ENCODE assay signal across 1 cellular context in the genomic region with DNA sequence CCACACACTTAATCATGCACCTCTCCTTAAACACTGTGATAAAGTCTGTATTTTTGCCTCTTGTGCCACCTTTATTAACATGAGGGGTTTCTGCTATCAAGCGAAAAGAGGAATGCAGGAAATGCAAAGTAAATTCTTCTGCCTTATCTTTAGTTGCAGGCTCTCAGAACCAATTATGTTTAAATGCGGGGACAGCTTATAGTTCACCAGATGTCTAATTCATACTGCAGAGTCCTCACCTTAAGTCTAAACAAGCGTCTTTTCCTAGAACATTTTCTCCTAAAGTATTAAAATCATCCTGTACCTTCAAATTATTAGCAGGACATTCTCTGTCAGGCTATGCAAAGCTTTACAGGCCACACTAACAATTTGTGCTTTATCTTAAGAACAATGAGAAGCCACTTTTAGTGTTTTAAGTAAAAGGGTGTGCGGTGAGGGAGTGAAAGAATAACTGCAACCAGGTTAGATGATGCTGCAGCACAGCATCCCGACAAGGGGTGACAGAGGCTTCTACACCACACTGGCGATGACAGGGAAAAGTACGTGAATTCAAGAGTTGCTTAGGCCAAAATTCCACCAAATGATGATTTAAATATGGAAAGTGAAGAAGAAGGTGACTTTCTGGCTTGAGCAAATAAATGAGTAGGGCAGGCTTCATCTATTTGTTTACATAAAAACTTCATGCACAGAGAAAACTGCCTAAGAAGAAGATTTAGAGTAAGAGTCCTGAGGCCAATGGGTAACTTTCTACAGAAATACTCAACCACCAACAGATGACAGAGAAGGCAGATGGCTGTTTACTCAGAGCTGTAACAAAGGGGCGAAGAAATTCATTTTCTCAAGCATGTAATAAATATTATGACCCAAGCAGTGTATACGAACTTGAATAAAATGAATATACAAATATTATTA.
TF ChIP-seq lines count a peak whose summit lies in the region.

No MANE protein-coding gene starts in this region.

TF ChIP-seq in K562, 482 proteins besides CTCF, POLR2A, EP300 and RAD21 (continued from another document and continues in another):
- TF ChIP-seq, protein P1, sequence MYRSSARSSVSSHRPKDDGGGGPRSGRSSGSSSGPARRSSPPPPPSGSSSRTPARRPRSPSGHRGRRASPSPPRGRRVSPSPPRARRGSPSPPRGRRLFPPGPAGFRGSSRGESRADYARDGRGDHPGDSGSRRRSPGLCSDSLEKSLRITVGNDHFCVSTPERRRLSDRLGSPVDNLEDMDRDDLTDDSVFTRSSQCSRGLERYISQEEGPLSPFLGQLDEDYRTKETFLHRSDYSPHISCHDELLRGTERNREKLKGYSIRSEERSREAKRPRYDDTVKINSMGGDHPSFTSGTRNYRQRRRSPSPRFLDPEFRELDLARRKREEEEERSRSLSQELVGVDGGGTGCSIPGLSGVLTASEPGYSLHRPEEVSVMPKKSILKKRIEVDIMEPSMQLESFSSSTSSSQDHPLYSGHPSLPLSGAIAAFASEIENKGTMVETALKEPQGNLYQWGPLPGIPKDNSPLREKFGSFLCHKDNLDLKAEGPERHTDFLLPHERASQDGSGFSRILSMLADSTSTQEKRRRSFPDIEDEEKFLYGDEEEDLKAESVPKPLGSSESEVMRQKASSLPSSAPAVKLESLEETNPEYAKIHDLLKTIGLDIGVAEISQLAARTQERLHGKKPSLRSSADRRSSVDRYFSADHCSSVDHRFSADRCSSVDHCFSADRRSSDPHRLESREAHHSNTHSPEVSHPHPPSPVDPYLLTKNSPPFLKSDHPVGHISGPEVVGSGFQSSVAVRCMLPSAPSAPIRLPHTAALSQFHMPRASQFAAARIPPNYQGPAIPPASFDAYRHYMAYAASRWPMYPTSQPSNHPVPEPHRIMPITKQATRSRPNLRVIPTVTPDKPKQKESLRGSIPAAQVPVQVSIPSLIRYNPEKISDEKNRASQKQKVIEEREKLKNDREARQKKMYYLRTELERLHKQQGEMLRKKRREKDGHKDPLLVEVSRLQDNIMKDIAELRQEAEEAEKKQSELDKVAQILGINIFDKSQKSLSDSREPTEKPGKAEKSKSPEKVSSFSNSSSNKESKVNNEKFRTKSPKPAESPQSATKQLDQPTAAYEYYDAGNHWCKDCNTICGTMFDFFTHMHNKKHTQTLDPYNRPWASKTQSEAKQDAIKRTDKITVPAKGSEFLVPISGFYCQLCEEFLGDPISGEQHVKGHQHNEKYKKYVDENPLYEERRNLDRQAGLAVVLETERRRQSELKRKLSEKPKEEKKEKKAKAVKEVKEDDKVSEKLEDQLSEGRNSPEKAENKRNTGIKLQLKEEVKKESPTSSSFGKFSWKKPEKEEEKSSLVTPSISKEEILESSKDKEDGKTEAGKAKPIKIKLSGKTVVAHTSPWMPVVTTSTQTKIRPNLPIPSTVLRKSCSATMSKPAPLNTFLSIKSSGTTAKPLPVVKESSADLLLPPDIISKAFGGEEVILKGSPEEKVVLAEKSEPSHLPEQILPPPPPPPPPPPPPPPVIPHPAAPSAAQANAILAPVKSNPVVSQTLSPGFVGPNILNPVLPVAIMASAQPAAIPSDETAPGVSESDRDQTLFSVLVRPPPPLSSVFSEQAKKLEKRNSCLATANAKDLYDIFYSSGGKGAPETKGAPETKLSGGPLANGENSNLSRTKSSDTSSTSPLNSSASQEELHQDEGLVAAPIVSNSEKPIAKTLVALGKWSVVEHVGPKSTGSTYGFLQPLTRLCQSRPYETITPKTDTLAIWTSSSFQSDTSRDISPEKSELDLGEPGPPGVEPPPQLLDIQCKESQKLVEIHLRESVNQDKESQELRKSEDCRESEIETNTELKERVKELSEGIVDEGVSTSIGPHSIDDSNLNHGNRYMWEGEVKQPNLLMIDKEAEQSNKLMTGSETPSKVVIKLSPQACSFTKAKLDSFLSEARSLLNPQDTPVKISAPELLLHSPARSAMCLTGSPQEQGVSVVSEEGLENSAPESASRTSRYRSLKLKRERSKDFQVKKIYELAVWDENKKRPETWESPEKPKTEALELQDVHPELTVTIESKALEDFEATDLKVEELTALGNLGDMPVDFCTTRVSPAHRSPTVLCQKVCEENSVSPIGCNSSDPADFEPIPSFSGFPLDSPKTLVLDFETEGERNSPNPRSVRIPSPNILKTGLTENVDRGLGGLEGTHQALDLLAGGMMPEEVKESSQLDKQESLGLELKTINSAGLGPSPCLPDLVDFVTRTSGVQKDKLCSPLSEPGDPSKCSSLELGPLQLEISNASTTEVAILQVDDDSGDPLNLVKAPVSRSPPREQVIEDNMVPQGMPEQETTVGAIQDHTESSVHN (IDR thresholded peaks at IDR 0.05; ENCODE audit: borderline replicate concordance in 1 of 2, low read depth in 1 of 2) = no peak; a peak in 1 of 4 replicates
- no peak for TF ChIP-seq ZNF766 (CRISPR knock-in tag; conservative IDR thresholded peaks at IDR 0.05)
- peak; percentile 75 for TF ChIP-seq MEIS2 (IDR thresholded peaks at IDR 0.05; ENCODE audit: partially characterized antibody)
- TF ChIP-seq, protein P2, sequence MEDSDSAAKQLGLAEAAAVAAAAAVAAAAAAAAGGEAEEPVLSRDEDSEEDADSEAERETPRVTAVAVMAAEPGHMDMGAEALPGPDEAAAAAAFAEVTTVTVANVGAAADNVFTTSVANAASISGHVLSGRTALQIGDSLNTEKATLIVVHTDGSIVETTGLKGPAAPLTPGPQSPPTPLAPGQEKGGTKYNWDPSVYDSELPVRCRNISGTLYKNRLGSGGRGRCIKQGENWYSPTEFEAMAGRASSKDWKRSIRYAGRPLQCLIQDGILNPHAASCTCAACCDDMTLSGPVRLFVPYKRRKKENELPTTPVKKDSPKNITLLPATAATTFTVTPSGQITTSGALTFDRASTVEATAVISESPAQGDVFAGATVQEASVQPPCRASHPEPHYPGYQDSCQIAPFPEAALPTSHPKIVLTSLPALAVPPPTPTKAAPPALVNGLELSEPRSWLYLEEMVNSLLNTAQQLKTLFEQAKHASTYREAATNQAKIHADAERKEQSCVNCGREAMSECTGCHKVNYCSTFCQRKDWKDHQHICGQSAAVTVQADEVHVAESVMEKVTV (CRISPR knock-in tag; IDR thresholded peaks at IDR 0.05) = no peak
- TF ChIP-seq RBM15 (IDR thresholded peaks at IDR 0.05; ENCODE audit: insufficient read depth, low read length) = no peak
- peak; percentile 80 for TF ChIP-seq NFIC (IDR thresholded peaks at IDR 0.05)
- TF ChIP-seq, protein P3, sequence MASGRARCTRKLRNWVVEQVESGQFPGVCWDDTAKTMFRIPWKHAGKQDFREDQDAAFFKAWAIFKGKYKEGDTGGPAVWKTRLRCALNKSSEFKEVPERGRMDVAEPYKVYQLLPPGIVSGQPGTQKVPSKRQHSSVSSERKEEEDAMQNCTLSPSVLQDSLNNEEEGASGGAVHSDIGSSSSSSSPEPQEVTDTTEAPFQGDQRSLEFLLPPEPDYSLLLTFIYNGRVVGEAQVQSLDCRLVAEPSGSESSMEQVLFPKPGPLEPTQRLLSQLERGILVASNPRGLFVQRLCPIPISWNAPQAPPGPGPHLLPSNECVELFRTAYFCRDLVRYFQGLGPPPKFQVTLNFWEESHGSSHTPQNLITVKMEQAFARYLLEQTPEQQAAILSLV (tag; IDR thresholded peaks at IDR 0.05) = no peak
- TF ChIP-seq CHD1 (IDR thresholded peaks at IDR 0.05; ENCODE audit: low read length) = no peak
- no peak for TF ChIP-seq MECOM (CRISPR knock-in tag; IDR thresholded peaks at IDR 0.05)
- TF ChIP-seq ZNF347 (CRISPR knock-in tag; IDR thresholded peaks at IDR 0.05; ENCODE audit: low read depth) = no peak
- no peak for TF ChIP-seq ZNF445 (CRISPR knock-in tag; IDR thresholded peaks at IDR 0.05; ENCODE audit: low read depth)
- TF ChIP-seq TCF7L2 (IDR thresholded peaks at IDR 0.05; ENCODE audit: low read depth, low read length) = no peak
- TF ChIP-seq U2AF2 (optimal IDR thresholded peaks at IDR 0.05; ENCODE audit: low read depth, low read length) = no peak
- TF ChIP-seq, protein P4, sequence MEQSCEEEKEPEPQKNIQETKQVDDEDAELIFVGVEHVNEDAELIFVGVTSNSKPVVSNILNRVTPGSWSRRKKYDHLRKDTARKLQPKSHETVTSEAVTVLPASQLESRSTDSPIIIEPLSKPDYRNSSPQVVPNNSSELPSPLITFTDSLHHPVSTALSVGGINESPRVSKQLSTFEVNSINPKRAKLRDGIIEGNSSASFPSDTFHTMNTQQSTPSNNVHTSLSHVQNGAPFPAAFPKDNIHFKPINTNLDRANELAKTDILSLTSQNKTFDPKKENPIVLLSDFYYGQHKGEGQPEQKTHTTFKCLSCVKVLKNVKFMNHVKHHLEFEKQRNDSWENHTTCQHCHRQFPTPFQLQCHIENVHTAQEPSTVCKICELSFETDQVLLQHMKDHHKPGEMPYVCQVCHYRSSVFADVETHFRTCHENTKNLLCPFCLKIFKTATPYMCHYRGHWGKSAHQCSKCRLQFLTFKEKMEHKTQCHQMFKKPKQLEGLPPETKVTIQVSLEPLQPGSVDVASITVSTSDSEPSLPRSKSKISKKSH (CRISPR knock-in tag; IDR thresholded peaks at IDR 0.05) = no peak
- TF ChIP-seq ZKSCAN3 (CRISPR knock-in tag; IDR thresholded peaks at IDR 0.05) = no peak
- TF ChIP-seq RBM22 (IDR thresholded peaks at IDR 0.05; ENCODE audit: low read depth, low read length, poor library complexity, severe bottlenecking) = no peak
- TF ChIP-seq, protein P5, sequence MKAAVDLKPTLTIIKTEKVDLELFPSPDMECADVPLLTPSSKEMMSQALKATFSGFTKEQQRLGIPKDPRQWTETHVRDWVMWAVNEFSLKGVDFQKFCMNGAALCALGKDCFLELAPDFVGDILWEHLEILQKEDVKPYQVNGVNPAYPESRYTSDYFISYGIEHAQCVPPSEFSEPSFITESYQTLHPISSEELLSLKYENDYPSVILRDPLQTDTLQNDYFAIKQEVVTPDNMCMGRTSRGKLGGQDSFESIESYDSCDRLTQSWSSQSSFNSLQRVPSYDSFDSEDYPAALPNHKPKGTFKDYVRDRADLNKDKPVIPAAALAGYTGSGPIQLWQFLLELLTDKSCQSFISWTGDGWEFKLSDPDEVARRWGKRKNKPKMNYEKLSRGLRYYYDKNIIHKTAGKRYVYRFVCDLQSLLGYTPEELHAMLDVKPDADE (conservative IDR thresholded peaks at IDR 0.05; ENCODE audit: control insufficient read depth, low read depth, low read length) = no peak
- TF ChIP-seq, protein P6, sequence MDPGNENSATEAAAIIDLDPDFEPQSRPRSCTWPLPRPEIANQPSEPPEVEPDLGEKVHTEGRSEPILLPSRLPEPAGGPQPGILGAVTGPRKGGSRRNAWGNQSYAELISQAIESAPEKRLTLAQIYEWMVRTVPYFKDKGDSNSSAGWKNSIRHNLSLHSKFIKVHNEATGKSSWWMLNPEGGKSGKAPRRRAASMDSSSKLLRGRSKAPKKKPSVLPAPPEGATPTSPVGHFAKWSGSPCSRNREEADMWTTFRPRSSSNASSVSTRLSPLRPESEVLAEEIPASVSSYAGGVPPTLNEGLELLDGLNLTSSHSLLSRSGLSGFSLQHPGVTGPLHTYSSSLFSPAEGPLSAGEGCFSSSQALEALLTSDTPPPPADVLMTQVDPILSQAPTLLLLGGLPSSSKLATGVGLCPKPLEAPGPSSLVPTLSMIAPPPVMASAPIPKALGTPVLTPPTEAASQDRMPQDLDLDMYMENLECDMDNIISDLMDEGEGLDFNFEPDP (CRISPR knock-in tag; IDR thresholded peaks at IDR 0.05) = no peak
- TF ChIP-seq BRD9 (IDR thresholded peaks at IDR 0.05; ENCODE audit: low read depth, partially characterized antibody) = no peak
- no peak for TF ChIP-seq STAT5B (CRISPR knock-in tag; IDR thresholded peaks at IDR 0.05)
- TF ChIP-seq SRSF7 (optimal IDR thresholded peaks at IDR 0.05; ENCODE audit: low read depth, low read length) = no peak
- TF ChIP-seq, protein P7, sequence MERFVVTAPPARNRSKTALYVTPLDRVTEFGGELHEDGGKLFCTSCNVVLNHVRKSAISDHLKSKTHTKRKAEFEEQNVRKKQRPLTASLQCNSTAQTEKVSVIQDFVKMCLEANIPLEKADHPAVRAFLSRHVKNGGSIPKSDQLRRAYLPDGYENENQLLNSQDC (CRISPR knock-in tag; IDR thresholded peaks at IDR 0.05) = no peak
- TF ChIP-seq PTRF (tag; IDR thresholded peaks at IDR 0.05) = no peak
- TF ChIP-seq HIVEP1 (CRISPR knock-in tag; IDR thresholded peaks at IDR 0.05) = no peak
- TF ChIP-seq TAL1 (IDR thresholded peaks at IDR 0.05) = peak; percentile 93
- TF ChIP-seq, protein P8, sequence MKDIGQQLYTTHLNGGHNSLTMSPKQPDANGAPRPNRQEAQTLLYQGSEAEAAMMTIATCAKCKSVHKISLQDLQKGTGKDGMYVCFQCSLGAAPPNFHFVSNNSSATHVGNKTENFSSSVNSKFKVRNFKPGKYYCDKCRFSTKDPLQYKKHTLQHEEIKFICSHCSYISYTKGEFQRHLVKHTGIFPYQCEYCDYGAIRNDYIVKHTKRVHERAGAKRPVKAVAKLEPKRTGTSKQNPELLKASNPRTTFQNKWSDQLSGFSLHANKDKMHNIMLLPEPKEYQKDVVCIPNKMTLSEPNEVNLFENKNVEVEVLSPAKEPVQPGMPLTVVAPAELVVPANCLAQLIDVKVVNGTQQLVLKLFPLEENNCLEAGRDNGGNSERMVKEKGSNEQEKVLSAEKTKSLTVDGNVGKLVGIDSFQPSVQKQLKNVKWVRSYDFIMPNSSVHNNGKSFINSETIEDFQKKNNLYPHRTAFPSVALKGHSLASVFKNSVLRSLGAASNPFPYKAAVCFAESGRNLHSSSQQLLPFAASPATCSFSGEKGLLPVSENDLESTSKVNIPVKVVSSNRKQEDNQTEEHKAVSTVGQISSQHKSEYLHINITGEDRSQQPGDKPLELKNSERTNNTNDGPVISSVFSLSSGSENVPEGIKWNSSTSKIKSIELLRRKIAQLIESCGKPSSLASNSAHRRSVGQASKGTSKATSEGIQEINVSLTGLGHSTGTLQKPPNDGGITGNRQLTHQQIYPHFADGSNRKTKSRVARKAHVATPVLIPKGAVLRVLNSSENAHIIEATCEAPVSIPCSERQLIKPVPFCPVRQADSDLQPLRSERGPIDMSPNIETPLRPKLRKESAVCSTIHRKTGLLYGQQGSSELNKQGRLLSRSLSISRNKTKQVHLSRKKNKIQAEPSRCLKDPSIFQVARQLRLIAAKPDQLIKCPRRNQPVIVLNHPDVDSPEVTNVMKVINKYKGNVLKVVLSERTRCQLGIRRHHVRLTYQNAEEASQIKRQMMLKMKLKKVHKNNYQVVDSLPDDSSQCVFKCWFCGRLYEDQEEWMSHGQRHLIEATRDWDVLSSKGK (CRISPR knock-in tag; IDR thresholded peaks at IDR 0.05) = no peak
- TF ChIP-seq CBX5 (IDR thresholded peaks at IDR 0.05; ENCODE audit: borderline replicate concordance, low read depth) = no peak
- TF ChIP-seq HDAC1 (IDR thresholded peaks at IDR 0.05) = peak; percentile 20 to 53; a peak in 1 of 4 replicates
- TF ChIP-seq FOXM1 (IDR thresholded peaks at IDR 0.05; ENCODE audit: low read depth) = peak; percentile 84
- TF ChIP-seq FOXM1 (CRISPR knock-in tag; IDR thresholded peaks at IDR 0.05; ENCODE audit: low read depth) = no peak
- TF ChIP-seq SMAD3 (CRISPR knock-in tag; conservative IDR thresholded peaks at IDR 0.05) = no peak
- no peak for TF ChIP-seq HNRNPK (IDR thresholded peaks at IDR 0.05; ENCODE audit: low read depth, low read length, poor library complexity, severe bottlenecking)
- no peak for TF ChIP-seq FOSL1 (tag; conservative IDR thresholded peaks at IDR 0.05)
- TF ChIP-seq MED1 (CRISPR knock-in tag; IDR thresholded peaks at IDR 0.05; ENCODE audit: borderline replicate concordance) = no peak
- no peak for TF ChIP-seq NR2F6 (CRISPR knock-in tag; IDR thresholded peaks at IDR 0.05)
- no peak for TF ChIP-seq POLR2B (IDR thresholded peaks at IDR 0.05; ENCODE audit: low read depth, partially characterized antibody)
- TF ChIP-seq THRAP3 (IDR thresholded peaks at IDR 0.05; ENCODE audit: borderline replicate concordance) = no peak
- TF ChIP-seq, protein P9, sequence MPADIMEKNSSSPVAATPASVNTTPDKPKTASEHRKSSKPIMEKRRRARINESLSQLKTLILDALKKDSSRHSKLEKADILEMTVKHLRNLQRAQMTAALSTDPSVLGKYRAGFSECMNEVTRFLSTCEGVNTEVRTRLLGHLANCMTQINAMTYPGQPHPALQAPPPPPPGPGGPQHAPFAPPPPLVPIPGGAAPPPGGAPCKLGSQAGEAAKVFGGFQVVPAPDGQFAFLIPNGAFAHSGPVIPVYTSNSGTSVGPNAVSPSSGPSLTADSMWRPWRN (IDR thresholded peaks at IDR 0.05; ENCODE audit: low read depth) = peak; percentile 22; the same call in 1 of the 2 replicates
- TF ChIP-seq KLF10 (CRISPR knock-in tag; IDR thresholded peaks at IDR 0.05) = no peak
